Comparison of ENCODE assay signal across 1 cellular context in genomic region chr16:89786474-89787364, GRCh38.
TF ChIP-seq lines count a peak whose summit lies in the region.

No MANE protein-coding gene starts in this region.

TF ChIP-seq in SK-N-SH, 30 proteins besides CTCF, POLR2A, EP300 and RAD21:
- TF ChIP-seq MEF2A (IDR thresholded peaks at IDR 0.05; ENCODE audit: borderline replicate concordance, low read depth) (no peak), FOXJ3 (CRISPR knock-in tag; IDR thresholded peaks at IDR 0.05) (peak; percentile 95), CHD2 (IDR thresholded peaks at IDR 0.05; ENCODE audit: low read length, partially characterized antibody) (peak; percentile 78), TCF12 (IDR thresholded peaks at IDR 0.05) (peak; percentile 68; the same call in 1 of the 2 replicates), MXI1 (IDR thresholded peaks at IDR 0.05; ENCODE audit: low read depth, low read length) (peak; percentile 94), RCOR1 (IDR thresholded peaks at IDR 0.05; ENCODE audit: low read length) (peak; percentile 96), POLR2AphosphoS5 (IDR thresholded peaks at IDR 0.05; ENCODE audit: low read depth, low read length) (peak; percentile 21; the same call in 1 of the 2 replicates), GATA2 (CRISPR knock-in tag; IDR thresholded peaks at IDR 0.05) (peak; percentile 95), GABPA (IDR thresholded peaks at IDR 0.05; ENCODE audit: low read depth) (no peak), NRF1 (IDR thresholded peaks at IDR 0.05; ENCODE audit: low read depth, low read length) (peak; percentile 12; the same call in 1 of the 2 replicates)
